ENCODE assay signal across 10 cellular contexts in the genomic region with DNA sequence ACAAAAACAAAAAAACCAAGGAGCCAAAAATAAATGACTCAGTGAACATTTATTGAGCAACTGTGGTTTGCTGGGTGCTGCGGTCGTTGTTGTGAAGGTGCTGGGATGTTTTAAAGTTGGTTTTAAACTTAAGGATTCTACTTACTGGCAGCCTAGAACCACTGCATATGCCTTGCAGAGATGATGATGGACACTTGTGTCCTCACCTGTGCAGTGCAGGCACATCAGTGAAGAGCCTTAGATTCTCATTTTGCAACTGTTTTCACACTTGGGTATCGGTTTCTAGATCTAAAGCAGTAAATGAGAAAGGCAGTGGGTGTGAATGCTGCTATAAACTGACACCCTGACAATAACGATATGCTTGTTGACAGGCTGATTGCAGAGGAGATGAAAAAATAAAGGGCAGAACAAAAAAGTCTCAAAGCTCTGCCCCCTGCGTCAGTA.
DNase-seq lines count a peak whose midpoint lies in the region; ATAC-seq and TF ChIP-seq lines count a peak whose summit lies in the region.
"Had no signal": no experiment of that assay in that cellular context is flagged by ENCODE, and none has a peak within 500 bp of the region (broad histone marks: within the 10 kb centered on the region; RNA-seq: fewer than 3 reads in every experiment).

No MANE protein-coding gene starts in this region.

- no peak overlapping the region for H3K27ac ChIP-seq in PC-3 (ENCODE audit: low read length)
- H3K27ac ChIP-seq: tibial artery had no signal

- intact Hi-C loops in PC-3 (cut with micrococcal nuclease) (no loop called here), MCF 10A (cut with micrococcal nuclease) (no loop called here)

- BruUV-seq in PC-3 (replicated peaks; lab: Mats Ljungman, UMichigan), result no TSS peak
- BruUV-seq in MCF 10A (replicated peaks; lab: Mats Ljungman, UMichigan), result no TSS peak

- H3K79me2 ChIP-seq in PC-3 (ENCODE audit: low read length), result peaks cover 56% of the 10 kb centered on the region

- CTCF ChIA-PET in PC-3 (lab: Charles Lee) (no interaction called here), MCF 10A (lab: Yijun Ruan, JAX) (no interaction called here)

- ATAC-seq in GM18520 (IDR thresholded peaks at IDR 0.05; ENCODE audit: unreplicated experiment), result peak; percentile 95
- ATAC-seq in GM21526 (IDR thresholded peaks at IDR 0.05; ENCODE audit: low FRiP score, unreplicated experiment), result peak; percentile 86
- ATAC-seq in HG03469 (IDR thresholded peaks at IDR 0.05; ENCODE audit: unreplicated experiment), result peak; percentile 44
- no peak for ATAC-seq in naive B cell (ENCODE audit: low read depth in 2 of 2)
- no peak for ATAC-seq in PC-3

- H2AFZ ChIP-seq in PC-3 (ENCODE audit: low read length), result no peak overlapping the region

- H3K27me3 Mint-ChIP-seq in naive B cell (no peaks in the 10 kb centered on the region), MCF 10A (ENCODE audit: insufficient read depth, unreplicated experiment) (no peaks in the 10 kb centered on the region)

- H3K9me3 Mint-ChIP-seq in naive B cell (no peaks in the 10 kb centered on the region), MCF 10A (ENCODE audit: unreplicated experiment) (no peaks in the 10 kb centered on the region)

- no peaks in the 10 kb centered on the region for H3K9me3 ChIP-seq in PC-3 (ENCODE audit: low read length)
- H3K9me3 ChIP-seq: tibial artery had no signal

- H4K20me1 ChIP-seq in PC-3 (ENCODE audit: low read length), result no peaks in the 10 kb centered on the region

- H3K9me2 ChIP-seq in PC-3 (replicated peaks; ENCODE audit: low read length), result no peaks in the 10 kb centered on the region

- POLR2A ChIA-PET in PC-3 (lab: Charles Lee; ENCODE audit: unreplicated experiment), result no interaction called here
- POLR2A ChIA-PET in MCF 10A (lab: Yijun Ruan, JAX), result interaction anchor here (0.7 kb wide), 1 partner anchor 48 kb away, joined by 3 read pairs; no protein-coding TSS in a partner anchor

- no peak overlapping the region for H3K9ac ChIP-seq in PC-3 (ENCODE audit: low read length)

- no peaks in the 10 kb centered on the region for H3F3A ChIP-seq in PC-3 (ENCODE audit: low read length, unreplicated experiment)

- H3K27ac Mint-ChIP-seq in naive B cell (peak overlapping the region in 4 of 6 donors; percentile 11 to 86 (median 51)), MCF 10A (ENCODE audit: low read depth, unreplicated experiment) (no peak overlapping the region)

- peak overlapping the region in 5 of 8 donors; percentile 19 to 72 (median 42) for H3K4me3 Mint-ChIP-seq in naive B cell
- H3K4me3 Mint-ChIP-seq in MCF 10A (ENCODE audit: unreplicated experiment), result no peak overlapping the region

- no peak overlapping the region for H3K4me3 ChIP-seq in PC-3 (ENCODE audit: low read length)
- H3K4me3 ChIP-seq: skin epidermis, tibial artery had no signal

- H3K36me3 Mint-ChIP-seq in naive B cell (peaks cover 0 to 12% of the 10 kb centered on the region in 2 donors), MCF 10A (ENCODE audit: insufficient read depth, unreplicated experiment) (peaks cover 4% of the 10 kb centered on the region)

- no peaks in the 10 kb centered on the region for H3K27me3 ChIP-seq in PC-3 (ENCODE audit: low read length)
- H3K27me3 ChIP-seq: tibial artery had no signal

- H3K36me3 ChIP-seq in PC-3 (ENCODE audit: low read depth, low read length), result no peaks in the 10 kb centered on the region
- H3K36me3 ChIP-seq: tibial artery had no signal

- TF ChIP-seq CTCF in PC-3 (conservative IDR thresholded peaks at IDR 0.05; ENCODE audit: low read depth, low read length) (no peak), MCF 10A (IDR thresholded peaks at IDR 0.05; ENCODE audit: unreplicated experiment) (no peak)

- no peak overlapping the region for H3K4me2 ChIP-seq in PC-3 (ENCODE audit: low read length)

- no peak for DNase-seq in naive B cell
- no peak for DNase-seq in PC-3
- no peak for DNase-seq in MCF 10A (ENCODE audit: unreplicated experiment)
- no peak for DNase-seq in NCI-H2227 (lab: John Stamatoyannopoulos, UW; ENCODE audit: unreplicated experiment)
- DNase-seq: NCI-H1694, tibial artery had no signal

- H3K4me1 ChIP-seq in PC-3 (ENCODE audit: insufficient read depth, low read length), result peaks cover 16% of the 10 kb centered on the region

- H3K4me1 Mint-ChIP-seq in naive B cell (peaks cover 48 to 80% (median 75%) of the 10 kb centered on the region in 3 donors), MCF 10A (ENCODE audit: insufficient read depth, unreplicated experiment) (peaks cover 15% of the 10 kb centered on the region)

Comparison
In these comparisons a context has a peak if more than half of its experiments do, and no peak if none do; other contexts are left out.
1. ATAC-seq: peak in GM18520 (single experiment), GM21526 (single experiment) and HG03469 (single experiment); none in naive B cell (0 of 2) and PC-3 (single experiment).